Comparison of ENCODE assay signal across 22 cellular contexts in the genomic region with DNA sequence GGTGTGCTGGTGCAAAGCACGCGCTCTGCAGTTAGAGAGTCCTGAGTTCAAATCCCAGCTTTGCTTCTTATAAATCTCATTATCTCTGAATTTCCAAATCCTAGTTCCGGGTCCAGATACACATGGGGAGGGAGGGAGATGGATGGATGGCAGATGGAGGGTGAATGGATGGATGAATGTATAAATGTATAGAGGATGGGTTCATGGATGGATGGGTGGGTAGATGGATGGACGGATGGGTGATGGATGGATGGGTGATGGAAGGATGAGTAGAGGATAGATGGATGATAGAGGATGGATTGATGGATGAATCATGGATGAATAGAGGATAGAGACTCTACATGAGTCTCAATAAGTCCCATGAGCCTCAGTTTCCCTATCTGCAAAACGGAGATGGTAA.
"Had no signal": no experiment of that assay in that cellular context is flagged by ENCODE, and none has a peak within 500 bp of the region (broad histone marks: within the 10 kb centered on the region; RNA-seq: fewer than 3 reads in every experiment).

No MANE protein-coding gene starts in this region.

- H3K27ac ChIP-seq: epithelial cell of prostate, foreskin keratinocyte, heart right ventricle, left lung, neutrophil, parathyroid adenoma, vagina had no signal

- ATAC-seq: esophagus mucosa; foreskin keratinocyte; heart right ventricle; left cardiac atrium; natural killer cell; sciatic nerve; stimulated activated memory B cell treated with anti-CD40 and anti-IgM and Interleukin-4, amounts not matched to agents 10 μg/mL and 1 μg/mL and 100 μg/mL, for 72 hours; stimulated activated naive CD8-positive, alpha-beta T cell treated with anti-CD3 and anti-CD28 coated beads, Interleukin-15, Interleukin-2, amounts not matched to agents 100 U/mL and 50 U/mL, for 24 hours had no signal

- H3K9ac ChIP-seq: parathyroid adenoma had no signal

- FAIRE-seq: colon, islet of Langerhans had no signal

- H2AFZ ChIP-seq: parathyroid adenoma had no signal

- H3K9me3 ChIP-seq: left lung, neutrophil, vagina had no signal

- H3K4me1 ChIP-seq: foreskin keratinocyte, left lung, parathyroid adenoma, vagina had no signal

- H3K79me2 ChIP-seq: parathyroid adenoma had no signal

- DNase-seq: effector CD8-positive, alpha-beta T cell; endodermal cell; foreskin keratinocyte; glutamatergic neuron; heart right ventricle; hippocampal formation; left cardiac atrium; left lung; natural killer cell; stimulated activated CD4-positive, alpha-beta T cell treated with anti-CD3 and anti-CD28 coated beads, Interleukin-2, amount 100 ng/mL, for 24 hours; stimulated activated CD4-positive, alpha-beta T cell treated with anti-CD3 and anti-CD28 coated beads, Interleukin-4, amount 100 ng/mL, for 24 hours; stimulated activated naive CD8-positive, alpha-beta T cell treated with anti-CD3 and anti-CD28 coated beads, Interleukin-15, Interleukin-2, amounts not matched to agents 100 U/mL and 50 U/mL, for 24 hours; trophoblast cell had no signal

- H3K27me3 ChIP-seq: left lung, neutrophil, vagina had no signal

- H3K36me3 ChIP-seq: heart right ventricle, left lung, neutrophil, vagina had no signal

- H3K4me3 ChIP-seq: heart right ventricle, left lung, vagina had no signal
